ENCODE assay signal across 21 cellular contexts in the genomic region with DNA sequence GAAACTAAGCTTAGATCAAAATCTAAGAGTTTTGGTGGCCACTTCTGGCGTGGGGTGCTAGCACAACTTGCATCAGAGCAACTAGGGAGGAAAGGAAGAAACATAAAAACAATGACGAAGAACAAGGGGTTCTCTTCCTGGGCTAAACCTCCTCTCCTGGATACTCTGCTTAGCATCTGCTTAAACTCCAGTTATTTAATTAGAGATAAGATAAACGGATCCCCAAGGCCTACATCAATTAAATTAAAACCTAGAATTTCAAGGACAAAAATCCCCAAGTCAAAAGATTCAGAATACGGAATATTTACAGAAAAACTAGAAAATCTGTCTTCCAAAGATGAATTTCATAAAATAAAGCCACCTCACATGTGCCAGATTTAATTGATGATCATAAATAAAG.
DNase-seq lines count a peak whose midpoint lies in the region; FAIRE-seq and TF ChIP-seq lines count a peak whose summit lies in the region.
"Had no signal": no experiment of that assay in that cellular context is flagged by ENCODE, and none has a peak within 500 bp of the region (broad histone marks: within the 10 kb centered on the region; RNA-seq: fewer than 3 reads in every experiment).

No MANE protein-coding gene starts in this region.

- 0 out of 2 replicates have a peak, but pooled peaks cover 5% of the 10 kb centered on the region for H3K9me3 ChIP-seq in SK-N-SH
- no peaks in the 10 kb centered on the region for H3K9me3 ChIP-seq in endocrine pancreas (ENCODE audit: control insufficient read depth, low read length)
- H3K9me3 ChIP-seq: A549, Caco-2 had no signal

- no peaks in the 10 kb centered on the region for H3K9me2 ChIP-seq in SK-N-SH

- H3K9ac ChIP-seq in SK-N-SH = no peak overlapping the region
- no peak overlapping the region for H3K9ac ChIP-seq in endocrine pancreas (ENCODE audit: control insufficient read depth, insufficient read depth, low read length)
- H3K9ac ChIP-seq: BLaER1 treated with 17β-estradiol and CSF1 and Interleukin-3, amounts not matched to agents 10 nM and 100 nM had no signal

- H3K36me3 ChIP-seq in SK-N-SH (replicated peaks in 1 of 2; ENCODE audit: control insufficient read depth in 1 of 2, insufficient read depth in 2 of 2, low read length in 1 of 2) = no peaks in the 10 kb centered on the region
- H3K36me3 ChIP-seq in endocrine pancreas (ENCODE audit: control insufficient read depth, insufficient read depth, low read length) = no peaks in the 10 kb centered on the region
- H3K36me3 ChIP-seq: BLaER1 treated with 17β-estradiol and CSF1 and Interleukin-3, amounts not matched to agents 10 nM and 100 nM had no signal

- TF ChIP-seq EP300 in SK-N-SH (IDR thresholded peaks at IDR 0.05; ENCODE audit: borderline replicate concordance in 1 of 2, low read depth in 1 of 2, low read length in 1 of 2) = peak in 1 of 2 experiments; percentile 65; a peak in 1 of 4 replicates

- DNase-seq in NCI-H82 (lab: John Stamatoyannopoulos, UW) (peak; percentile 19), NCI-H82 treated with DMSO at 0.1 percent for 48 hours (lab: John Stamatoyannopoulos, UW; ENCODE audit: unreplicated experiment) (no peak), SK-N-SH (peak; percentile 26), cardiac septum (ENCODE audit: low spot score) (no peak), GM12892 (ENCODE audit: insufficient read length) (no peak)
- DNase-seq: AML-193; Caco-2; Calu3; CD4-positive, alpha-beta T cell; CD8-positive, alpha-beta T cell; DMS79 treated with DMSO at 0.1 percent for 48 hours; GF-D8 had no signal

- CTCF ChIA-PET in SK-N-SH (lab: Yijun Ruan, JAX) = no interaction called here

- H3F3A ChIP-seq in SK-N-SH (replicated peaks; ENCODE audit: insufficient read depth) = no peaks in the 10 kb centered on the region

- H4K20me1 ChIP-seq in SK-N-SH (ENCODE audit: insufficient read depth) = no peaks in the 10 kb centered on the region
- H4K20me1 ChIP-seq: BLaER1 treated with 17β-estradiol and CSF1 and Interleukin-3, amounts not matched to agents 10 nM and 100 nM had no signal

- no peaks in the 10 kb centered on the region for H3K79me2 ChIP-seq in SK-N-SH (ENCODE audit: insufficient read depth)

- H3K4me1 ChIP-seq in SK-N-SH (ENCODE audit: control insufficient read depth in 1 of 2, insufficient read depth in 2 of 2, low read depth in 1 of 2, low read length in 1 of 2) = peaks cover 0 to 3% of the 10 kb centered on the region in 2 experiments; a peak in 2 of 4 replicates
- peaks cover 7% of the 10 kb centered on the region for H3K4me1 ChIP-seq in endocrine pancreas (ENCODE audit: control insufficient read depth, insufficient read depth, low read length)
- H3K4me1 ChIP-seq: A549; BLaER1 treated with 17β-estradiol and CSF1 and Interleukin-3, amounts not matched to agents 10 nM and 100 nM; Caco-2 had no signal

- no peak for TF ChIP-seq CTCF in SK-N-SH (IDR thresholded peaks at IDR 0.05)

- POLR2A ChIA-PET in SK-N-SH (lab: Yijun Ruan, JAX) = no interaction called here

- intact Hi-C loops in cardiac septum (cut with DNase I) = no loop called here

- WGBS in SK-N-SH (ENCODE audit: low lambda C conversion rate) = 62% methylated on average over 4 of the region's 4 CpGs

- H3K27me3 ChIP-seq in SK-N-SH (ENCODE audit: insufficient read depth) = no peaks in the 10 kb centered on the region
- no peaks in the 10 kb centered on the region for H3K27me3 ChIP-seq in endocrine pancreas (ENCODE audit: control insufficient read depth, insufficient read depth, low read length)
- H3K27me3 ChIP-seq: BLaER1 treated with 17β-estradiol and CSF1 and Interleukin-3, amounts not matched to agents 10 nM and 100 nM had no signal

- no peak overlapping the region for H3K27ac ChIP-seq in SK-N-SH (ENCODE audit: low read depth in 2 of 2, low read length in 1 of 2)
- H3K27ac ChIP-seq: 22Rv1; A549; BLaER1 treated with 17β-estradiol and CSF1 and Interleukin-3, amounts not matched to agents 10 nM and 100 nM; C4-2B had no signal

- TF ChIP-seq POLR2A in GM12892 (IDR thresholded peaks at IDR 0.05; ENCODE audit: low read depth, low read length) = no peak

- no peak overlapping the region for H3K4me3 ChIP-seq in SK-N-SH (ENCODE audit: low read depth in 2 of 2, low read length in 1 of 2)
- H3K4me3 ChIP-seq in endocrine pancreas (ENCODE audit: control insufficient read depth, insufficient read depth, low read length) = peak overlapping the region; percentile 14
- H3K4me3 ChIP-seq: A549; BLaER1 treated with 17β-estradiol and CSF1 and Interleukin-3, amounts not matched to agents 10 nM and 100 nM had no signal

- TF ChIP-seq RAD21 in SK-N-SH (IDR thresholded peaks at IDR 0.05; ENCODE audit: low read length) = 0 out of 2 replicates have a peak, but pooled peaks have one; percentile 3

- H2AFZ ChIP-seq in SK-N-SH (ENCODE audit: low read depth) = no peak overlapping the region

- FAIRE-seq in GM12892 (lab: Jason Lieb, UNC) = no peak
- FAIRE-seq: A549, D721Med, G401.6, GM12891, GM18507 had no signal

- no peak overlapping the region for H3K4me2 ChIP-seq in SK-N-SH
- H3K4me2 ChIP-seq: A549; BLaER1 treated with 17β-estradiol and CSF1 and Interleukin-3, amounts not matched to agents 10 nM and 100 nM had no signal

TF ChIP-seq in SK-N-SH, 30 proteins besides CTCF, POLR2A, EP300 and RAD21:
- TF ChIP-seq FOXJ3 (CRISPR knock-in tag; IDR thresholded peaks at IDR 0.05) (no peak), GABPA (IDR thresholded peaks at IDR 0.05; ENCODE audit: low read depth) (no peak), FOSL2 (IDR thresholded peaks at IDR 0.05; ENCODE audit: borderline replicate concordance, low read depth) (no peak)
- TF ChIP-seq, protein P1, sequence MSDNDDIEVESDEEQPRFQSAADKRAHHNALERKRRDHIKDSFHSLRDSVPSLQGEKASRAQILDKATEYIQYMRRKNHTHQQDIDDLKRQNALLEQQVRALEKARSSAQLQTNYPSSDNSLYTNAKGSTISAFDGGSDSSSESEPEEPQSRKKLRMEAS (IDR thresholded peaks at IDR 0.05; ENCODE audit: low read depth) = no peak

Comparison
In these comparisons a context has a peak if more than half of its experiments do, and no peak if none do; other contexts are left out.
1. DNase-seq: peak in NCI-H82 (single experiment) and SK-N-SH (single experiment); none in NCI-H82 treated with DMSO at 0.1 percent for 48 hours (single experiment), cardiac septum (single experiment) and GM12892 (single experiment).